In genomic region chr10:73893386-73893785, GRCh38 we compare ENCODE assay signal across 19 cellular contexts. TPM values are rescaled to one million over a fixed set of nuclear protein-coding genes. Genes with fewer than 3 reads are reported as not detected.
A peak's percentile ranks its signal among the peaks of the same experiment; 100 is the strongest.
DNase-seq lines count a peak whose midpoint lies in the region; ATAC-seq and TF ChIP-seq lines count a peak whose summit lies in the region.
"Had no signal": no experiment of that assay in that cellular context is flagged by ENCODE, and none has a peak within 500 bp of the region (broad histone marks: within the 10 kb centered on the region; RNA-seq: fewer than 3 reads in every experiment).

No MANE protein-coding gene starts in this region.

- no peaks in the 10 kb centered on the region for H3K4me1 Mint-ChIP-seq in glutamatergic neuron (ENCODE audit: low read depth, unreplicated experiment)

- H2BK20ac ChIP-seq in IMR-90 (ENCODE audit: low read depth, low read length) = peak overlapping the region; percentile 93

- no peak for TF ChIP-seq CTCF in IMR-90 (conservative IDR thresholded peaks at IDR 0.05; ENCODE audit: low read depth, low read length)
- TF ChIP-seq CTCF in foreskin keratinocyte (conservative IDR thresholded peaks at IDR 0.05) = no peak
- TF ChIP-seq CTCF in testis (IDR thresholded peaks at IDR 0.05) = no peak
- TF ChIP-seq CTCF in glutamatergic neuron (IDR thresholded peaks at IDR 0.05; ENCODE audit: partially characterized antibody, unreplicated experiment) = no peak

- peaks cover 39% of the 10 kb centered on the region for H3K9me1 ChIP-seq in IMR-90 (ENCODE audit: insufficient read depth, low read length)

- H3K9me3 ChIP-seq in IMR-90 (ENCODE audit: control insufficient read depth, insufficient read depth, low read length) (no peaks in the 10 kb centered on the region), testis (no peaks in the 10 kb centered on the region)

- no peak for ATAC-seq in IMR-90 (ENCODE audit: low read depth)
- peak; percentile 19 for ATAC-seq in foreskin keratinocyte

- H3K23ac ChIP-seq in IMR-90 (ENCODE audit: low read depth, low read length) = peak overlapping the region; percentile 61

- CTCF ChIA-PET in IMR-90 (lab: Yijun Ruan, JAX) = interaction anchor here (1.1 kb wide), 1 partner anchor 47 kb away, joined by 5 read pairs; no protein-coding TSS in a partner anchor

- H3K27me3 ChIP-seq in IMR-90 (ENCODE audit: control insufficient read depth, insufficient read depth, low read length) (no peaks in the 10 kb centered on the region), foreskin keratinocyte (no peaks in the 10 kb centered on the region), testis (no peaks in the 10 kb centered on the region)

- WGBS in IMR-90 (ENCODE audit: extremely low coverage in 2 of 2, insufficient read length in 1 of 2), 2 experiments = 86% methylated on average over 1 of the region's 8 CpGs; no CpG with 5 or more reads in 1 of the 2 experiments
- WGBS in testis, 2 donors = 79 to 84% methylated on average over 8 of the region's 8 CpGs

- peaks cover 1% of the 10 kb centered on the region for H3K27me3 Mint-ChIP-seq in glutamatergic neuron (ENCODE audit: unreplicated experiment)

- H2AFZ ChIP-seq in IMR-90 (replicated peaks; ENCODE audit: low read length, poor library complexity) = no peak overlapping the region

- peak overlapping the region; percentile 80 for H3K18ac ChIP-seq in IMR-90 (ENCODE audit: low read depth, low read length)

- H3K27ac ChIP-seq in IMR-90 (ENCODE audit: insufficient read depth, low read length) (no peak overlapping the region), foreskin keratinocyte (peak overlapping the region; percentile 77), testis (no peak overlapping the region)
- H3K27ac ChIP-seq: C4-2B had no signal

- peak overlapping the region; percentile 53 for H2BK5ac ChIP-seq in IMR-90 (ENCODE audit: low read depth, low read length, poor library complexity, severe bottlenecking)

- H4K8ac ChIP-seq in IMR-90 (ENCODE audit: low read depth in 2 of 2, low read length in 2 of 2) = peak overlapping the region; percentile 24 to 72

- H3K4me1 ChIP-seq in IMR-90 (ENCODE audit: control insufficient read depth, insufficient read depth, low read length) (peaks cover 27% of the 10 kb centered on the region), foreskin keratinocyte (peaks cover 34% of the 10 kb centered on the region), testis (peaks cover 7% of the 10 kb centered on the region)

- TF ChIP-seq RAD21 in IMR-90 (IDR thresholded peaks at IDR 0.05; ENCODE audit: low read length) = no peak

- peaks cover 6 to 41% of the 10 kb centered on the region in 2 experiments; a peak in 3 of 4 replicates for H3K79me1 ChIP-seq in IMR-90 (ENCODE audit: low read depth in 1 of 2, low read length in 2 of 2)

- H4K20me1 ChIP-seq in IMR-90 (ENCODE audit: insufficient read depth, low read length) = no peaks in the 10 kb centered on the region

- no peak overlapping the region for H3K9ac ChIP-seq in IMR-90 (ENCODE audit: low read depth, low read length)

- in situ Hi-C loops in IMR-90 (cut with MboI; ENCODE audit: low sequenced_read_pairs) = no loop called here

- H3K36me3 ChIP-seq in IMR-90 (ENCODE audit: control insufficient read depth, insufficient read depth, low read length) = no peaks in the 10 kb centered on the region
- H3K36me3 ChIP-seq in testis (ENCODE audit: low read depth, missing control alignments) = no peaks in the 10 kb centered on the region

- dilution Hi-C loops in IMR-90 (cut with HindIII; ENCODE audit: low sequenced_read_pairs, unreplicated experiment) = no loop called here

- no TSS peak for BruUV-seq in IMR-90 (replicated peaks; lab: Mats Ljungman, UMichigan)

- no peak overlapping the region for H3K4me3 Mint-ChIP-seq in glutamatergic neuron (ENCODE audit: unreplicated experiment)
- H3K4me3 Mint-ChIP-seq: HFFc6 had no signal

- H3K4me3 ChIP-seq in IMR-90 (ENCODE audit: insufficient read depth, low read depth, low read length) (no peak overlapping the region), testis (no peak overlapping the region)
- H3K4me3 ChIP-seq: GM12878 had no signal

- peak overlapping the region; percentile 79 for H3K14ac ChIP-seq in IMR-90 (replicated peaks; ENCODE audit: low read depth, low read length)

- H2AK5ac ChIP-seq in IMR-90 (ENCODE audit: low read depth, low read length) = peak overlapping the region; percentile 97

- no peak overlapping the region for H3K4me2 ChIP-seq in IMR-90 (ENCODE audit: low read depth, low read length)

- intact Hi-C loops in IMR-90 (cut with micrococcal nuclease) (no loop called here), testis (cut with DNase I; ENCODE audit: low total_unique reads) (no loop called here)

- H3K56ac ChIP-seq in IMR-90 (ENCODE audit: extremely low read depth, insufficient read depth, low read length) = no peak overlapping the region; the same call in 1 of the 2 replicates

- DNase-seq in A172 (ENCODE audit: low spot score) (peak; percentile 82), IMR-90 (no peak), T1000 (lab: John Stamatoyannopoulos, UW) (peak; percentile 59), foreskin keratinocyte (peak in 1 of 2 donors; percentile 64), testis (no peak), RPMI8226 (no peak), NCI-H1930 (lab: John Stamatoyannopoulos, UW) (no peak), glutamatergic neuron (no peak)
- DNase-seq: DMS153, GOT3, Kasumi-1, MV-4-11, NCI-H146, NCI-H226, NCI-H526 treated with DMSO at 0.1 percent for 48 hours, SIG-M5 had no signal

- peak overlapping the region; percentile 88 for H3K4ac ChIP-seq in IMR-90 (ENCODE audit: low read depth, low read length)

- peak overlapping the region; percentile 98 for H2BK120ac ChIP-seq in IMR-90 (ENCODE audit: low read depth, low read length)

- TF ChIP-seq POLR2A in IMR-90 (IDR thresholded peaks at IDR 0.05; ENCODE audit: low read depth, low read length) (no peak), testis (IDR thresholded peaks at IDR 0.05) (no peak)

- no peak overlapping the region for H3K27ac Mint-ChIP-seq in glutamatergic neuron (ENCODE audit: unreplicated experiment)

- peak overlapping the region; percentile 84 for H4K91ac ChIP-seq in IMR-90 (ENCODE audit: insufficient read depth, low read depth, low read length)

- no peaks in the 10 kb centered on the region for H3K36me3 Mint-ChIP-seq in glutamatergic neuron (ENCODE audit: unreplicated experiment)

- H2AK9ac ChIP-seq in IMR-90 (replicated peaks; ENCODE audit: low read depth, low read length, poor library complexity) = no peak overlapping the region

- peak overlapping the region; percentile 94 for H2BK15ac ChIP-seq in IMR-90 (ENCODE audit: low read depth, low read length)

- H4K5ac ChIP-seq in IMR-90 (ENCODE audit: low read depth, low read length) = no peak overlapping the region

- POLR2A ChIA-PET in IMR-90 (lab: Charles Lee; ENCODE audit: unreplicated experiment) = interaction anchor here (1.1 kb wide), 1 partner anchor 18 kb away, joined by 4 read pairs; no protein-coding TSS in a partner anchor

- H3K9me3 Mint-ChIP-seq in glutamatergic neuron (ENCODE audit: unreplicated experiment) = peaks cover 2% of the 10 kb centered on the region
- H3K9me3 Mint-ChIP-seq: HFFc6 had no signal

TF ChIP-seq in IMR-90, 13 proteins besides CTCF, POLR2A, EP300 and RAD21 (continues in another document):
- TF ChIP-seq CEBPB (IDR thresholded peaks at IDR 0.05; ENCODE audit: low read depth, low read length) (no peak), MAFK (IDR thresholded peaks at IDR 0.05; ENCODE audit: low read depth, low read length) (no peak), USF2 (IDR thresholded peaks at IDR 0.05; ENCODE audit: low read depth, low read length) (no peak), MXI1 (IDR thresholded peaks at IDR 0.05; ENCODE audit: borderline replicate concordance, low read depth, low read length) (no peak), SMC3 (IDR thresholded peaks at IDR 0.05; ENCODE audit: low read depth, low read length) (no peak), FOS (IDR thresholded peaks at IDR 0.05; ENCODE audit: low read depth, low read length) (no peak), BHLHE40 (IDR thresholded peaks at IDR 0.05; ENCODE audit: low read depth, low read length) (no peak), RCOR1 (IDR thresholded peaks at IDR 0.05; ENCODE audit: insufficient replicate concordance, low read length) (no peak), CHD1 (IDR thresholded peaks at IDR 0.05; ENCODE audit: low read depth, low read length) (no peak), NFE2L2 (IDR thresholded peaks at IDR 0.05; ENCODE audit: low read depth, low read length) (no peak), RFX5 (IDR thresholded peaks at IDR 0.05; ENCODE audit: low read depth, low read length) (no peak), MAZ (IDR thresholded peaks at IDR 0.05; ENCODE audit: borderline replicate concordance, low read depth, low read length) (no peak)

RNA-seq across cellular contexts. Expression of gene PLAU, which starts 17.5 kb away (rescaled TPM):
- 6.7 and 8.9 TPM in 2 replicates for total RNA-seq in A172 (2014; rRNA removed; shearing (Covaris generic))
- 115 and 123 TPM in 2 replicates for total RNA-seq in IMR-90 (2012; rRNA removed)
- 230 and 283 TPM in 2 replicates for polyA plus RNA-seq in IMR-90 (2012; rRNA removed)
- polyA plus RNA-seq in IMR-90 (2012; cell fraction: cytosol; rRNA removed) = 215 and 255 TPM in 2 replicates
- polyA plus RNA-seq in IMR-90 (2012; cell fraction: nucleus; rRNA removed; ENCODE audit: low replicate concordance) = 331 and 562 TPM in 2 replicates
- 630 and 1,498 TPM in 2 replicates for total RNA-seq in foreskin keratinocyte
- polyA plus RNA-seq in foreskin keratinocyte = 544 and 1,190 TPM in 2 replicates
- total RNA-seq in testis = 1 to 10 TPM in 1 of 2 donors, under 1 TPM in 1; 0.87 to 1.7 TPM
- 13.6 TPM for polyA plus RNA-seq in testis (ENCODE audit: insufficient read depth, low read depth, low replicate concordance)
- 0.59 TPM for total RNA-seq in glutamatergic neuron (ENCODE audit: unreplicated experiment)

RNA-seq across cellular contexts. Expression of gene CAMK2G, which starts 19.0 kb away (rescaled TPM):
- total RNA-seq in A172 (2014; rRNA removed; shearing (Covaris generic)) = 36.6 and 38.5 TPM in 2 replicates
- total RNA-seq in IMR-90 (2012; rRNA removed) (18.9 and 20.4 TPM in 2 replicates), foreskin keratinocyte (16.9 and 18.6 TPM in 2 replicates), testis (10 to 100 TPM; 25.4 to 29.7 TPM), glutamatergic neuron (ENCODE audit: unreplicated experiment) (25.9 TPM)
- polyA plus RNA-seq in IMR-90 (2012; rRNA removed) (24.0 and 25.4 TPM in 2 replicates), foreskin keratinocyte (9.7 and 10.6 TPM in 2 replicates), testis (ENCODE audit: insufficient read depth, low read depth, low replicate concordance) (16.5 TPM)
- 19.3 and 21.1 TPM in 2 replicates for polyA plus RNA-seq in IMR-90 (2012; cell fraction: cytosol; rRNA removed)
- polyA plus RNA-seq in IMR-90 (2012; cell fraction: nucleus; rRNA removed; ENCODE audit: low replicate concordance) = 51.4 and 75.4 TPM in 2 replicates

Comparison
In these comparisons a context has a peak if more than half of its experiments do, and no peak if none do; other contexts are left out.
1. DNase-seq: peak in A172 (single experiment) and T1000 (single experiment); none in IMR-90 (single experiment), testis (single experiment), RPMI8226 (single experiment), NCI-H1930 (0 of 2) and glutamatergic neuron (single experiment).
2. RNA of gene PLAU, which starts 17.5 kb away (total RNA-seq): 630 to 1,498 TPM in foreskin keratinocyte and 115 to 123 TPM in IMR-90; 6.7 to 8.9 TPM in A172, 0.87 to 1.7 TPM in testis and 0.59 TPM in glutamatergic neuron (single experiment); every median in the first group is over 10 times any median in the second.